ENCODE assay signal across 28 cellular contexts in the genomic region with DNA sequence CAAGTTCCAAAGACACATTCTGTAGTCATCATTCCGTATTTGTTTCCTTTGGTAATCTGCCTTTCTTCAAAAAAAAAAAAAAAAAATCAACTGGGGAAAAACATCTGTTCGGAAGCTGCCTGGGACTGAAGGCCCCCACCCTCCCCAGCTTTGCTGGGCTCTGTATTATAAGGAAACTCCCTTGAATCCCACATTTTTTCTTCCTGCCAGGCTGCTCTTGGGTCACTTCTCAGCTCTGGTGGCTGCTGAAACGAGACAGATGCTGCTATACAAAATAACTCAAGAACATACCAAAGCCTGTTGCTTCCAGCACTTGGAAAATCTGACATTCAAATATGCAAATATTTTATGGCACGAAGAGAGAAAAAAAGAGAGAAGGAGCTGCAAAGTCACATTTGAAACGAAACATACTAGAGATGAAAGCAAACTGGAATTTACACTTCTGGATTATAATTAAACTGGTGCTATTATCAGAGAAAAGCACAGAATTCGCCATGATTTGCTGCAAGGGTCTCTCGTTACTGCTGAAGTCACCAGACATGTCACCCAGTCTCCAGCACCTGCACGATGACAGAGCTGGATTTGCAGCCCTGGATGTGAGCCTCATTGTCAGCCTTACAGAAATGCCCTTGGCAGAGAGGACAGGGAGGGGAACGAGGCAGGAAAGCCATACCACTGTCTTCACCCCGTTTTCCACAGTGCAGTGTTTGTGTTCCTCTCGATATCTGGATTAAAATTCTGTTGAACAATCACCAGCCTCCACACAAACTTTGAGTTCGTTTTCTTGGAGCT. TPM values are rescaled to one million over a fixed set of nuclear protein-coding genes. Genes with fewer than 3 reads are reported as not detected.
DNase-seq lines count a peak whose midpoint lies in the region; ATAC-seq and TF ChIP-seq lines count a peak whose summit lies in the region.
"Had no signal": no experiment of that assay in that cellular context is flagged by ENCODE, and none has a peak within 500 bp of the region (broad histone marks: within the 10 kb centered on the region; RNA-seq: fewer than 3 reads in every experiment).

No MANE protein-coding gene starts in this region.

- H3K27me3 Mint-ChIP-seq in brain (peaks cover 5% of the 10 kb centered on the region), neural progenitor cell (ENCODE audit: insufficient read depth, low read depth) (peaks cover 6% of the 10 kb centered on the region)
- H3K27me3 Mint-ChIP-seq: activated naive CD8-positive, alpha-beta T cell had no signal

- peaks cover 39% of the 10 kb centered on the region for H3K4me1 Mint-ChIP-seq in brain
- peaks cover 9% of the 10 kb centered on the region for H3K4me1 Mint-ChIP-seq in neural progenitor cell
- H3K4me1 Mint-ChIP-seq: activated CD4-positive, alpha-beta T cell treated with anti-CD3 and anti-CD28 coated beads, Interleukin-2, amount 10 ng/mL, durations not matched to agents 7 days and 5 days; CD14-positive monocyte had no signal

- H3K27ac Mint-ChIP-seq in brain (peak overlapping the region; percentile 2 to 83 (median 65)), neural progenitor cell (no peak overlapping the region)
- H3K27ac Mint-ChIP-seq: activated B cell treated with CpG ODN at 0.5 μM for 24 hours; activated CD4-positive, alpha-beta T cell treated with anti-CD3 and anti-CD28 coated beads, Interleukin-2, amount 10 ng/mL, durations not matched to agents 7 days and 5 days; activated naive CD8-positive, alpha-beta T cell; CD14-positive monocyte; effector memory CD8-positive, alpha-beta T cell; HFFc6; nephron progenitor cell; T-helper 1 cell treated with Interleukin-12 subunit alpha and Interleukin-12 subunit beta and Interleukin-4 antibody, amounts not matched to agents 30 μg/mL and 1 μg/mL, for 36 hours had no signal

- H3F3A ChIP-seq in neural progenitor cell (ENCODE audit: low read depth) = no peaks in the 10 kb centered on the region

- ATAC-seq in lower lobe of right lung = peak; percentile 55 to 71
- ATAC-seq in GM19035 (IDR thresholded peaks at IDR 0.05; ENCODE audit: unreplicated experiment) = no peak
- ATAC-seq in SK-N-SH treated with all-trans-retinoic acid at 6 μM for 48 hours = no peak
- no peak for ATAC-seq in GM18517 (IDR thresholded peaks at IDR 0.05; ENCODE audit: unreplicated experiment)
- ATAC-seq: effector memory CD8-positive, alpha-beta T cell had no signal

- H4K20me1 ChIP-seq in neural progenitor cell (ENCODE audit: low read depth) = no peaks in the 10 kb centered on the region

- no peaks in the 10 kb centered on the region for H3K79me2 ChIP-seq in neural progenitor cell (ENCODE audit: low read depth)

- peak; percentile 16 for DNase-seq in globus pallidus (ENCODE audit: low spot score)
- no peak for DNase-seq in lower lobe of right lung
- no peak for DNase-seq in neural progenitor cell (ENCODE audit: low spot score)
- DNase-seq: activated B cell treated with CpG ODN at 0.5 μM for 24 hours; activated CD4-positive, alpha-beta T cell treated with anti-CD3 and anti-CD28 coated beads, Interleukin-2, amount 10 ng/mL, durations not matched to agents 7 days and 5 days; activated effector memory CD4-positive, alpha-beta T cell treated with Interleukin-2 at 50 U/mL for 16 hours; activated T-cell treated with anti-CD3 and anti-CD28 coated beads, Interleukin-2, amount 50 U/mL, for 1 hour; colonic mucosa; effector memory CD8-positive, alpha-beta T cell; erythroblast; foreskin fibroblast; HFFc6; mammary epithelial cell; NCI-H1048; NCI-H82; nephron progenitor cell; ovary; retina; stimulated activated CD4-positive, alpha-beta T cell treated with anti-CD3 and anti-CD28 coated beads, Interleukin-2, amount 100 ng/mL, for 48 hours had no signal

- H3K27me3 ChIP-seq in lower lobe of right lung (ENCODE audit: low read depth) = no peaks in the 10 kb centered on the region
- no peaks in the 10 kb centered on the region for H3K27me3 ChIP-seq in neural progenitor cell
- H3K27me3 ChIP-seq: colonic mucosa, ovary, tibial nerve had no signal

- H3K4me2 ChIP-seq in neural progenitor cell = no peak overlapping the region

- intact Hi-C loops in lower lobe of right lung (cut with DNase I) = no loop called here

- no peak overlapping the region for H2AFZ ChIP-seq in neural progenitor cell (replicated peaks)

- TF ChIP-seq CTCF in brain (conservative IDR thresholded peaks at IDR 0.05) = no peak
- no peak for TF ChIP-seq CTCF in lower lobe of right lung (IDR thresholded peaks at IDR 0.05)
- TF ChIP-seq CTCF in neural progenitor cell (IDR thresholded peaks at IDR 0.05) = no peak

- H3K9ac ChIP-seq in neural progenitor cell = no peak overlapping the region

- no peaks in the 10 kb centered on the region for H3K36me3 ChIP-seq in lower lobe of right lung
- H3K36me3 ChIP-seq in neural progenitor cell = no peaks in the 10 kb centered on the region
- H3K36me3 ChIP-seq: colonic mucosa, ovary, tibial nerve had no signal

- H3K9me3 ChIP-seq in lower lobe of right lung (no peaks in the 10 kb centered on the region), neural progenitor cell (ENCODE audit: low read depth) (no peaks in the 10 kb centered on the region)
- H3K9me3 ChIP-seq: colonic mucosa, ovary, tibial nerve had no signal

- H3K4me3 Mint-ChIP-seq in brain = peak overlapping the region in 3 of 5 experiments; percentile 3 to 39 (median 38)
- H3K4me3 Mint-ChIP-seq in neural progenitor cell = no peak overlapping the region
- H3K4me3 Mint-ChIP-seq: activated B cell treated with CpG ODN at 0.5 μM for 24 hours; activated CD4-positive, alpha-beta T cell treated with anti-CD3 and anti-CD28 coated beads, Interleukin-2, amount 10 ng/mL, durations not matched to agents 7 days and 5 days; activated naive CD8-positive, alpha-beta T cell; CD14-positive monocyte; effector memory CD8-positive, alpha-beta T cell; HFFc6; nephron progenitor cell; T-helper 1 cell treated with Interleukin-12 subunit alpha and Interleukin-12 subunit beta and Interleukin-4 antibody, amounts not matched to agents 30 μg/mL and 1 μg/mL, for 36 hours had no signal

- H3K36me3 Mint-ChIP-seq in brain (no peaks in the 10 kb centered on the region), neural progenitor cell (peaks cover 2% of the 10 kb centered on the region)
- H3K36me3 Mint-ChIP-seq: activated naive CD8-positive, alpha-beta T cell; CD14-positive monocyte had no signal

- H3K9me3 Mint-ChIP-seq in brain (peaks cover 0 to 4% (median 0%) of the 10 kb centered on the region in 5 experiments), neural progenitor cell (no peaks in the 10 kb centered on the region)
- H3K9me3 Mint-ChIP-seq: activated B cell treated with CpG ODN at 0.5 μM for 24 hours; activated CD4-positive, alpha-beta T cell treated with anti-CD3 and anti-CD28 coated beads, Interleukin-2, amount 10 ng/mL, durations not matched to agents 7 days and 5 days; CD14-positive monocyte; effector memory CD8-positive, alpha-beta T cell; HFFc6; T-helper 1 cell treated with Interleukin-12 subunit alpha and Interleukin-12 subunit beta and Interleukin-4 antibody, amounts not matched to agents 30 μg/mL and 1 μg/mL, for 36 hours had no signal

- H3K27ac ChIP-seq in lower lobe of right lung = no peak overlapping the region
- no peak overlapping the region for H3K27ac ChIP-seq in neural progenitor cell
- H3K27ac ChIP-seq: colonic mucosa, ovary, SK-N-MC, tibial nerve had no signal

- no peaks in the 10 kb centered on the region for H3K4me1 ChIP-seq in lower lobe of right lung
- no peaks in the 10 kb centered on the region for H3K4me1 ChIP-seq in neural progenitor cell
- H3K4me1 ChIP-seq: colonic mucosa had no signal

- no peak overlapping the region for H3K4me3 ChIP-seq in lower lobe of right lung
- no peak overlapping the region for H3K4me3 ChIP-seq in neural progenitor cell
- H3K4me3 ChIP-seq: colonic mucosa, ovary, SK-N-MC, tibial nerve had no signal

TF ChIP-seq in SK-N-SH treated with all-trans-retinoic acid at 6 μM for 48 hours, 23 proteins besides CTCF, POLR2A, EP300 and RAD21:
- TF ChIP-seq CSDC2 (CRISPR knock-in tag; IDR thresholded peaks at IDR 0.05) = no peak

RNA-seq across cellular contexts. Expression of a gene that starts 47.8 kb away (rescaled TPM):
- polyA plus RNA-seq in brain (ENCODE audit: insufficient read depth, low read depth, low replicate concordance) = 16.4 TPM
- total RNA-seq in lower lobe of right lung = 5.5 TPM
- total RNA-seq in neural progenitor cell (ENCODE audit: low replicate concordance) = 1.3 and 5.4 TPM in 2 replicates
- total RNA-seq: HFFc6 had no signal
- polyA plus RNA-seq: CD14-positive monocyte had no signal

Comparison
In these comparisons a context has a peak if more than half of its experiments do, and no peak if none do; other contexts are left out.
1. ATAC-seq: peak in lower lobe of right lung (2 of 2); none in GM19035 (single experiment), SK-N-SH treated with all-trans-retinoic acid at 6 μM for 48 hours (single experiment) and GM18517 (single experiment).